In genomic region chr10:79406683-79407396, GRCh38 we compare ENCODE assay signal across 18 cellular contexts. TPM values are rescaled to one million over a fixed set of nuclear protein-coding genes. Genes with fewer than 3 reads are reported as not detected.
A peak's percentile ranks its signal among the peaks of the same experiment; 100 is the strongest.
DNase-seq lines count a peak whose midpoint lies in the region; ATAC-seq, FAIRE-seq and TF ChIP-seq lines count a peak whose summit lies in the region.
"Had no signal": no experiment of that assay in that cellular context is flagged by ENCODE, and none has a peak within 500 bp of the region (broad histone marks: within the 10 kb centered on the region; RNA-seq: fewer than 3 reads in every experiment).

No MANE protein-coding gene starts in this region.

- no peak for TF ChIP-seq CTCF in HFFc6 (IDR thresholded peaks at IDR 0.05)
- TF ChIP-seq CTCF in kidney (IDR thresholded peaks at IDR 0.05; ENCODE audit: borderline replicate concordance, extremely low read depth, insufficient read depth): no peak
- TF ChIP-seq CTCF in sigmoid colon (IDR thresholded peaks at IDR 0.05): no peak

- TF ChIP-seq POLR2A in sigmoid colon (IDR thresholded peaks at IDR 0.05): no peak

- WGBS in sigmoid colon, 2 donors: 71 to 72% methylated on average over 13 of the region's 13 CpGs

- H3K36me3 ChIP-seq in SJSA1: peaks cover 21% of the 10 kb centered on the region
- no peaks in the 10 kb centered on the region for H3K36me3 ChIP-seq in kidney (ENCODE audit: control insufficient read depth in 1 of 2, insufficient read depth in 2 of 2, low read length in 2 of 2)
- no peaks in the 10 kb centered on the region for H3K36me3 ChIP-seq in sigmoid colon
- no peaks in the 10 kb centered on the region for H3K36me3 ChIP-seq in H7 (replicated peaks; ENCODE audit: control insufficient read depth, insufficient read depth, low read length)

- ATAC-seq in HG02623 (IDR thresholded peaks at IDR 0.05; ENCODE audit: unreplicated experiment): no peak

- DNase-seq in HFFc6 (no peak), SJSA1 (ENCODE audit: low read depth in 1 of 2, low spot score in 2 of 2) (no peak), kidney (peak; percentile 61), sigmoid colon (peak; percentile 74), H7 (no peak), NCI-H345 (lab: John Stamatoyannopoulos, UW) (no peak), A172 (ENCODE audit: low spot score) (no peak)
- DNase-seq: activated naive CD4-positive, alpha-beta T cell treated with Interleukin-2 at 50 U/mL for 16 hours; CD4-positive, CD25-positive, alpha-beta regulatory T cell; GDM1; hippocampal formation; NCI-H446; SIG-M5; stimulated activated naive B cell treated with anti-CD40 and anti-IgM and Interleukin-4, amounts not matched to agents 10 μg/mL and 1 μg/mL and 100 μg/mL, for 72 hours had no signal

- no peak overlapping the region for H3K4me3 Mint-ChIP-seq in HFFc6
- H3K4me3 Mint-ChIP-seq: CD4-positive, CD25-positive, alpha-beta regulatory T cell; memory B cell; stimulated activated naive B cell treated with anti-CD40 and anti-IgM and Interleukin-4, amounts not matched to agents 10 μg/mL and 1 μg/mL and 100 μg/mL, for 72 hours had no signal

- FAIRE-seq in kidney (lab: Jason Lieb, UNC): no peak
- FAIRE-seq: TTC549 had no signal

- H3K36me3 Mint-ChIP-seq in HFFc6 (ENCODE audit: low read depth): 0 out of 2 replicates have a peak, but pooled peaks cover 4% of the 10 kb centered on the region
- H3K36me3 Mint-ChIP-seq: CD4-positive, CD25-positive, alpha-beta regulatory T cell; stimulated activated naive B cell treated with anti-CD40 and anti-IgM and Interleukin-4, amounts not matched to agents 10 μg/mL and 1 μg/mL and 100 μg/mL, for 72 hours had no signal

- no peaks in the 10 kb centered on the region for H3K9me3 ChIP-seq in SJSA1 (replicated peaks)
- H3K9me3 ChIP-seq in kidney (ENCODE audit: control insufficient read depth in 1 of 2, low read length in 2 of 2): no peaks in the 10 kb centered on the region
- no peaks in the 10 kb centered on the region for H3K9me3 ChIP-seq in sigmoid colon

- peaks cover 74% of the 10 kb centered on the region for H3K4me1 Mint-ChIP-seq in HFFc6 (ENCODE audit: low read depth)
- H3K4me1 Mint-ChIP-seq: CD4-positive, CD25-positive, alpha-beta regulatory T cell had no signal

- no peaks in the 10 kb centered on the region for H3K9me3 Mint-ChIP-seq in HFFc6
- H3K9me3 Mint-ChIP-seq: CD4-positive, CD25-positive, alpha-beta regulatory T cell; memory B cell; stimulated activated naive B cell treated with anti-CD40 and anti-IgM and Interleukin-4, amounts not matched to agents 10 μg/mL and 1 μg/mL and 100 μg/mL, for 72 hours had no signal

- no peak overlapping the region for H3K9ac ChIP-seq in kidney (ENCODE audit: low read length in 2 of 2)

- intact Hi-C loops in kidney (cut with DNase I): no loop called here
- intact Hi-C loops in sigmoid colon (cut with DNase I): no loop called here

- H3K4me1 ChIP-seq in SJSA1 (replicated peaks) (peaks cover 61% of the 10 kb centered on the region), kidney (ENCODE audit: control insufficient read depth in 1 of 2, insufficient read depth in 1 of 2, low read depth in 1 of 2, low read length in 2 of 2) (peaks cover 22 to 42% of the 10 kb centered on the region in 2 donors), sigmoid colon (no peaks in the 10 kb centered on the region)

- peaks cover 6% of the 10 kb centered on the region for H3K27me3 Mint-ChIP-seq in HFFc6 (ENCODE audit: insufficient read depth)

- H3K27ac Mint-ChIP-seq in HFFc6: peak overlapping the region; percentile 49; the same call in 1 of the 2 replicates
- H3K27ac Mint-ChIP-seq: CD4-positive, CD25-positive, alpha-beta regulatory T cell; memory B cell; stimulated activated naive B cell treated with anti-CD40 and anti-IgM and Interleukin-4, amounts not matched to agents 10 μg/mL and 1 μg/mL and 100 μg/mL, for 72 hours had no signal

- no peak overlapping the region for H3K4me3 ChIP-seq in SJSA1
- no peak overlapping the region for H3K4me3 ChIP-seq in kidney (ENCODE audit: low read length in 2 of 2)
- no peak overlapping the region for H3K4me3 ChIP-seq in sigmoid colon
- H3K4me3 ChIP-seq in H7 (ENCODE audit: insufficient read depth, low read depth, low read length): no peak overlapping the region

- H3K27ac ChIP-seq in SJSA1 (0 out of 2 replicates have a peak overlapping the region, but pooled peaks have one; percentile 19), kidney (ENCODE audit: low read depth in 2 of 2, low read length in 2 of 2) (no peak overlapping the region), sigmoid colon (no peak overlapping the region)
- H3K27ac ChIP-seq: epithelial cell of prostate had no signal

- no peak for TF ChIP-seq EP300 in sigmoid colon (IDR thresholded peaks at IDR 0.05)

- no peaks in the 10 kb centered on the region for H3K27me3 ChIP-seq in SJSA1 (replicated peaks)
- no peaks in the 10 kb centered on the region for H3K27me3 ChIP-seq in sigmoid colon
- H3K27me3 ChIP-seq in H7 (ENCODE audit: control insufficient read depth, insufficient read depth, low read length): no peaks in the 10 kb centered on the region

RNA-seq across cellular contexts. Expression of gene ZCCHC24, which starts 38.6 kb away (rescaled TPM):
- 10 to 100 TPM; 33.2 to 40.3 (median 37.5) TPM for total RNA-seq in HFFc6 (2021; fragmentation: NEBNext Ultra II Directional; extraction: Animal tissue kit (Norgen Biotek cat#: 25700))
- total RNA-seq in SJSA1 (2014; rRNA removed; shearing (Covaris generic)): 9.2 and 10.4 TPM in 2 replicates
- total RNA-seq in kidney (21.3 TPM), sigmoid colon (100 to 1,000 TPM in 3 of 4 donors, 10 to 100 TPM in 1; 82.6 to 141 (median 121) TPM)
- polyA plus RNA-seq in kidney (ENCODE audit: insufficient read depth, low read depth, low replicate concordance) (8.4 TPM), sigmoid colon (10 to 100 TPM in 2 of 3 donors, 1 to 10 TPM in 1; 7.6 to 31.2 (median 21.1) TPM)
- total RNA-seq in H7 (2014; rRNA removed; shearing (Covaris generic)): 7.5 and 9.0 TPM in 2 replicates
- 10.7 and 12.2 TPM in 2 replicates for total RNA-seq in A172 (2014; rRNA removed; shearing (Covaris generic))

RNA-seq across cellular contexts. Expression of gene PPIF, which starts 59.6 kb away (rescaled TPM):
- total RNA-seq in HFFc6 (2021; fragmentation: NEBNext Ultra II Directional; extraction: Animal tissue kit (Norgen Biotek cat#: 25700)): 100 to 1,000 TPM in 3 of 6 experiments, 10 to 100 TPM in 3; 66.1 to 109 (median 98.9) TPM
- 31.7 and 42.1 TPM in 2 replicates for total RNA-seq in SJSA1 (2014; rRNA removed; shearing (Covaris generic))
- total RNA-seq in kidney (36.7 TPM), sigmoid colon (10 to 100 TPM; 26.4 to 48.5 (median 32.5) TPM)
- polyA plus RNA-seq in kidney (ENCODE audit: insufficient read depth, low read depth, low replicate concordance) (120 TPM), sigmoid colon (10 to 100 TPM; 60.7 to 74.9 (median 71.9) TPM)
- total RNA-seq in H7 (2014; rRNA removed; shearing (Covaris generic)): 78.6 and 87.5 TPM in 2 replicates
- 38.2 and 47.2 TPM in 2 replicates for total RNA-seq in A172 (2014; rRNA removed; shearing (Covaris generic))

Comparison
In these comparisons a context has a peak if more than half of its experiments do, and no peak if none do; other contexts are left out.
1. DNase-seq: peak in kidney (single experiment) and sigmoid colon (single experiment); none in HFFc6 (single experiment), SJSA1 (0 of 2), H7 (single experiment), NCI-H345 (single experiment) and A172 (single experiment).